ENCODE assay signal across 31 cellular contexts in genomic region chr3:43104039-43104438, GRCh38. TPM values are rescaled to one million over a fixed set of nuclear protein-coding genes. Genes with fewer than 3 reads are reported as not detected.
DNase-seq lines count a peak whose midpoint lies in the region; ATAC-seq, FAIRE-seq and TF ChIP-seq lines count a peak whose summit lies in the region.
"Had no signal": no experiment of that assay in that cellular context is flagged by ENCODE, and none has a peak within 500 bp of the region (broad histone marks: within the 10 kb centered on the region; RNA-seq: fewer than 3 reads in every experiment).

No MANE protein-coding gene starts in this region.

- H3K4me1 ChIP-seq in PC-9 (replicated peaks; ENCODE audit: insufficient read depth) (peaks cover 12% of the 10 kb centered on the region; the same call in 1 of the 2 replicates), left lung (peaks cover 13 to 24% of the 10 kb centered on the region in 2 donors)

- DNase-seq in activated naive CD4-positive, alpha-beta T cell (lab: John Stamatoyannopoulos, UW) = no peak
- no peak for DNase-seq in PC-9
- DNase-seq in immature natural killer cell = no peak
- no peak for DNase-seq in type B pancreatic cell (ENCODE audit: extremely low spot score, unreplicated experiment)
- DNase-seq in NCI-H1417 treated with DMSO at 0.1 percent for 48 hours (lab: John Stamatoyannopoulos, UW) = no peak
- no peak for DNase-seq in GM12891 (ENCODE audit: insufficient read length, low spot score)
- no peak for DNase-seq in left lung
- DNase-seq: activated CD4-positive, alpha-beta T cell treated with anti-CD3 and anti-CD28 coated beads for 36 hours; activated CD8-positive, alpha-beta T cell treated with anti-CD3 and anti-CD28 coated beads for 36 hours; adrenal gland; AML-193; body of pancreas; cerebellar nuclear complex; DMS153; hippocampal formation; Kasumi-1; left colon; mammary epithelial cell; mucosa of descending colon; NCI-H1436 treated with DMSO at 0.1 percent for 48 hours; NCI-H345; SHP77 treated with DMSO at 0.1 percent for 48 hours; stimulated activated CD4-positive, alpha-beta T cell treated with anti-CD3 and anti-CD28 coated beads, Interleukin-12 subunit alpha, Interleukin-12 subunit beta, amount 100 ng/mL, for 4 hours; stimulated activated CD4-positive, alpha-beta T cell treated with anti-CD3 and anti-CD28 coated beads, Interleukin-2, amount 100 ng/mL, for 48 hours had no signal

- no peaks in the 10 kb centered on the region for H4K20me1 ChIP-seq in PC-9 (ENCODE audit: insufficient read depth)

- no peaks in the 10 kb centered on the region for H3K27me3 ChIP-seq in PC-9 (ENCODE audit: insufficient read depth, low read depth)
- no peaks in the 10 kb centered on the region for H3K27me3 ChIP-seq in left lung
- H3K27me3 ChIP-seq: adrenal gland, body of pancreas, vagina had no signal

- H3K9me3 Mint-ChIP-seq in activated naive CD4-positive, alpha-beta T cell treated with anti-CD3 and anti-CD28 coated beads, Interleukin-2, amount 50 U/mL, for 24 hours = no peaks in the 10 kb centered on the region
- H3K9me3 Mint-ChIP-seq in immature natural killer cell (no peaks in the 10 kb centered on the region), type B pancreatic cell (no peaks in the 10 kb centered on the region)
- H3K9me3 Mint-ChIP-seq: activated CD8-positive, alpha-beta T cell treated with anti-CD3 and anti-CD28 coated beads for 36 hours; stimulated activated naive CD8-positive, alpha-beta T cell treated with anti-CD3 and anti-CD28 coated beads, Interleukin-15, amount 100 ng/mL, for 72 hours had no signal

- no peaks in the 10 kb centered on the region for H3K9me3 ChIP-seq in PC-9 (ENCODE audit: insufficient read depth, low read depth)
- H3K9me3 ChIP-seq in left lung = no peaks in the 10 kb centered on the region
- H3K9me3 ChIP-seq: adrenal gland, body of pancreas, HAP-1, mucosa of descending colon, thoracic aorta, vagina had no signal

- H3K27ac ChIP-seq in PC-9 (no peak overlapping the region), left lung (no peak overlapping the region)
- H3K27ac ChIP-seq: adrenal gland, body of pancreas, thoracic aorta, vagina had no signal

- POLR2A ChIA-PET in PC-9 (lab: Charles Lee; ENCODE audit: unreplicated experiment) = no interaction called here

- TF ChIP-seq CTCF in PC-9 (conservative IDR thresholded peaks at IDR 0.05) (no peak), type B pancreatic cell (conservative IDR thresholded peaks at IDR 0.05) (no peak), left lung (IDR thresholded peaks at IDR 0.05) (no peak)

- H3K4me2 ChIP-seq in PC-9 = 0 out of 2 replicates have a peak overlapping the region, but pooled peaks have one; percentile 79

- CTCF ChIA-PET in PC-9 (lab: Charles Lee) = no interaction called here

- no peaks in the 10 kb centered on the region for H3F3A ChIP-seq in PC-9 (ENCODE audit: insufficient read depth, low read depth)

- H3K36me3 Mint-ChIP-seq in activated naive CD4-positive, alpha-beta T cell treated with anti-CD3 and anti-CD28 coated beads, Interleukin-2, amount 50 U/mL, for 24 hours = no peaks in the 10 kb centered on the region
- H3K36me3 Mint-ChIP-seq in immature natural killer cell = no peaks in the 10 kb centered on the region
- no peaks in the 10 kb centered on the region for H3K36me3 Mint-ChIP-seq in type B pancreatic cell

- H3K4me3 ChIP-seq in PC-9 (no peak overlapping the region), left lung (no peak overlapping the region)
- H3K4me3 ChIP-seq: body of pancreas, mucosa of descending colon had no signal

- H3K36me3 ChIP-seq in PC-9 (ENCODE audit: low read depth) = no peaks in the 10 kb centered on the region
- H3K36me3 ChIP-seq in left lung = no peaks in the 10 kb centered on the region
- H3K36me3 ChIP-seq: adrenal gland, HAP-1, thoracic aorta, vagina had no signal

- H3K27ac Mint-ChIP-seq in activated naive CD4-positive, alpha-beta T cell treated with anti-CD3 and anti-CD28 coated beads, Interleukin-2, amount 50 U/mL, for 24 hours = no peak overlapping the region
- H3K27ac Mint-ChIP-seq in immature natural killer cell (no peak overlapping the region), type B pancreatic cell (no peak overlapping the region)
- H3K27ac Mint-ChIP-seq: activated CD4-positive, alpha-beta T cell treated with anti-CD3 and anti-CD28 coated beads for 36 hours; activated CD8-positive, alpha-beta T cell treated with anti-CD3 and anti-CD28 coated beads for 36 hours; stimulated activated naive CD8-positive, alpha-beta T cell treated with anti-CD3 and anti-CD28 coated beads, Interleukin-15, amount 100 ng/mL, for 72 hours had no signal

- TF ChIP-seq POLR2A in GM12891 (IDR thresholded peaks at IDR 0.05; ENCODE audit: low read depth, low read length) = no peak

- H3K4me1 Mint-ChIP-seq in activated naive CD4-positive, alpha-beta T cell treated with anti-CD3 and anti-CD28 coated beads, Interleukin-2, amount 50 U/mL, for 24 hours = peaks cover 27% of the 10 kb centered on the region
- peaks cover 13 to 18% of the 10 kb centered on the region in 2 donors for H3K4me1 Mint-ChIP-seq in immature natural killer cell
- H3K4me1 Mint-ChIP-seq in type B pancreatic cell (ENCODE audit: unreplicated experiment) = peaks cover 7% of the 10 kb centered on the region

- H3K79me2 ChIP-seq in PC-9 (ENCODE audit: low read depth) = peaks cover 17% of the 10 kb centered on the region

- H3K9me2 ChIP-seq in PC-9 (ENCODE audit: insufficient read depth) = no peaks in the 10 kb centered on the region

- no TSS peak for BruUV-seq in PC-9 (replicated peaks; lab: Mats Ljungman, UMichigan)

- H3K27me3 Mint-ChIP-seq in activated naive CD4-positive, alpha-beta T cell treated with anti-CD3 and anti-CD28 coated beads, Interleukin-2, amount 50 U/mL, for 24 hours = peaks cover 1% of the 10 kb centered on the region
- H3K27me3 Mint-ChIP-seq in immature natural killer cell (ENCODE audit: low read depth in 3 of 3) = peaks cover 0 to 4% (median 0%) of the 10 kb centered on the region in 3 donors
- peaks cover 17% of the 10 kb centered on the region for H3K27me3 Mint-ChIP-seq in type B pancreatic cell
- H3K27me3 Mint-ChIP-seq: activated CD4-positive, alpha-beta T cell treated with anti-CD3 and anti-CD28 coated beads for 36 hours; activated CD8-positive, alpha-beta T cell treated with anti-CD3 and anti-CD28 coated beads for 36 hours; stimulated activated naive CD8-positive, alpha-beta T cell treated with anti-CD3 and anti-CD28 coated beads, Interleukin-15, amount 100 ng/mL, for 72 hours had no signal

- intact Hi-C loops in PC-9 (cut with micrococcal nuclease; ENCODE audit: unreplicated experiment) (no loop called here), left lung (cut with DNase I) (no loop called here)

- peak overlapping the region; percentile 66 for H3K4me3 Mint-ChIP-seq in activated naive CD4-positive, alpha-beta T cell treated with anti-CD3 and anti-CD28 coated beads, Interleukin-2, amount 50 U/mL, for 24 hours
- peak overlapping the region in 4 of 5 donors; percentile 62 to 74 (median 70) for H3K4me3 Mint-ChIP-seq in immature natural killer cell
- H3K4me3 Mint-ChIP-seq in type B pancreatic cell = peak overlapping the region; percentile 85

- ATAC-seq in left lung = no peak
- ATAC-seq: activated CD4-positive, alpha-beta T cell treated with anti-CD3 and anti-CD28 coated beads for 36 hours; activated CD8-positive, alpha-beta T cell treated with anti-CD3 and anti-CD28 coated beads for 36 hours; body of pancreas; left colon; mucosa of descending colon; stimulated activated naive CD8-positive, alpha-beta T cell treated with anti-CD3 and anti-CD28 coated beads, Interleukin-15, amount 100 ng/mL, for 72 hours had no signal

- no peak overlapping the region for H2AFZ ChIP-seq in PC-9

- no peak for FAIRE-seq in GM12891 (lab: Jason Lieb, UNC)
- FAIRE-seq: frontal cortex, RCC 7860 had no signal

TF ChIP-seq in GM12891, 5 proteins besides CTCF, POLR2A, EP300 and RAD21:
- no peak for TF ChIP-seq TAF1 (IDR thresholded peaks at IDR 0.05; ENCODE audit: low read depth, low read length)
- TF ChIP-seq POU2F2 (IDR thresholded peaks at IDR 0.05; ENCODE audit: low read depth, low read length) = no peak
- no peak for TF ChIP-seq PAX5 (IDR thresholded peaks at IDR 0.05; ENCODE audit: insufficient read depth, low read length, severe bottlenecking)
- TF ChIP-seq POLR2AphosphoS5 (IDR thresholded peaks at IDR 0.05; ENCODE audit: low read depth, low read length) = no peak
- no peak for TF ChIP-seq SPI1 (IDR thresholded peaks at IDR 0.05; ENCODE audit: low read depth, low read length)

RNA-seq across cellular contexts. Expression of gene POMGNT2, which starts 1.8 kb away (rescaled TPM):
- 17.2 and 17.9 TPM in 2 replicates for total RNA-seq in PC-9 (2021)
- 10 to 100 TPM in 1 of 3 donors, 1 to 10 TPM in 2; 6.9 to 15.3 (median 8.5) TPM for polyA plus RNA-seq in immature natural killer cell
- 10.7 and 15.7 TPM in 2 replicates for total RNA-seq in type B pancreatic cell (ENCODE audit: low replicate concordance)
- 0.08 TPM for polyA plus RNA-seq in GM12891 (2012; ENCODE audit: low read depth, missing spikeins)
- total RNA-seq in left lung = 10 to 100 TPM; 15.3 to 15.5 TPM
